In genomic region chr14:72516936-72517408, GRCh38 we compare ENCODE assay signal across 8 cellular contexts.
DNase-seq lines count a peak whose midpoint lies in the region; ATAC-seq and TF ChIP-seq lines count a peak whose summit lies in the region.

No MANE protein-coding gene starts in this region.

- H3K4me3 Mint-ChIP-seq in CD14-positive monocyte = no peak overlapping the region
- H3K4me3 Mint-ChIP-seq in activated T-helper 1 cell treated with anti-CD3 and anti-CD28 coated beads, Interleukin-12 subunit alpha, Interleukin-12 subunit beta, Interleukin-2, Interleukin-4 antibody, amounts not matched to agents 30 ng/mL and 10 ng/mL and 1 ng/mL, durations not matched to agents 14 hours and 24 hours and 36 hours = no peak overlapping the region

- peak; percentile 92 for TF ChIP-seq RAD21 in HCT116 (IDR thresholded peaks at IDR 0.05; ENCODE audit: low read depth)

- no peaks in the 10 kb centered on the region for H3K4me1 ChIP-seq in HCT116 (ENCODE audit: control insufficient read depth in 1 of 2, insufficient read depth in 2 of 2, low read length in 2 of 2)
- peaks cover 18% of the 10 kb centered on the region for H3K4me1 ChIP-seq in PC-3 (ENCODE audit: insufficient read depth, low read length)
- H3K4me1 ChIP-seq in thyroid gland = peaks cover 12 to 26% of the 10 kb centered on the region in 2 donors

- WGBS in thyroid gland, 2 donors = 43 to 47% methylated on average over 5 of the region's 5 CpGs

- no peaks in the 10 kb centered on the region for H4K20me1 ChIP-seq in HCT116 (ENCODE audit: insufficient read depth)
- no peaks in the 10 kb centered on the region for H4K20me1 ChIP-seq in PC-3 (ENCODE audit: low read length)

- BruUV-seq in HCT116 (replicated peaks; lab: Mats Ljungman, UMichigan) = no TSS peak
- BruUV-seq in PC-3 (replicated peaks; lab: Mats Ljungman, UMichigan) = no TSS peak

- CTCF ChIA-PET in HCT116 (lab: Charles Lee) (interaction anchor here (0.6 to 5.6 kb wide), 9 partner anchors 13 to 432 kb away, joined by 3 to 89 read pairs (median 3); partner anchors contain the start of gene DPF3), PC-3 (lab: Charles Lee) (interaction anchor here (0.5 to 5.3 kb wide), 19 partner anchors 38 to 942 kb away, joined by 3 to 58 read pairs (median 4); partner anchors contain the start of genes DPF3 and NUMB)

- no peak overlapping the region for H3K27ac Mint-ChIP-seq in CD14-positive monocyte
- H3K27ac Mint-ChIP-seq in activated T-helper 1 cell treated with anti-CD3 and anti-CD28 coated beads, Interleukin-12 subunit alpha, Interleukin-12 subunit beta, Interleukin-2, Interleukin-4 antibody, amounts not matched to agents 30 ng/mL and 10 ng/mL and 1 ng/mL, durations not matched to agents 14 hours and 24 hours and 36 hours = no peak overlapping the region

- H3K79me2 ChIP-seq in HCT116 (ENCODE audit: insufficient read depth, low read length) (no peaks in the 10 kb centered on the region), PC-3 (ENCODE audit: low read length) (no peaks in the 10 kb centered on the region)

- H3K4me2 ChIP-seq in HCT116 (ENCODE audit: low read length) (no peak overlapping the region), PC-3 (ENCODE audit: low read length) (peak overlapping the region; percentile 35)

- ATAC-seq in HCT116 = peak; percentile 78
- peak; percentile 64 for ATAC-seq in PC-3
- ATAC-seq in GM21786 (IDR thresholded peaks at IDR 0.05; ENCODE audit: unreplicated experiment) = no peak

- H3K36me3 ChIP-seq in HCT116 (ENCODE audit: control insufficient read depth in 1 of 2, insufficient read depth in 2 of 2, low read length in 2 of 2) (no peaks in the 10 kb centered on the region), PC-3 (ENCODE audit: low read depth, low read length) (no peaks in the 10 kb centered on the region), thyroid gland (no peaks in the 10 kb centered on the region)

- TF ChIP-seq CTCF in CD14-positive monocyte (IDR thresholded peaks at IDR 0.05) (peak; percentile 90), HCT116 (IDR thresholded peaks at IDR 0.05 in 2 of 3, conservative IDR thresholded peaks at IDR 0.05 in 1 of 3; ENCODE audit: borderline replicate concordance in 1 of 3, insufficient read depth in 1 of 3, low read depth in 2 of 3, low read length in 2 of 3) (peak; percentile 80 to 85 (median 80)), PC-3 (conservative IDR thresholded peaks at IDR 0.05; ENCODE audit: low read depth, low read length) (peak; percentile 98), thyroid gland (IDR thresholded peaks at IDR 0.05) (peak; percentile 74 to 97 (median 82))

- intact Hi-C loops in CD14-positive monocyte (cut with micrococcal nuclease) (loop anchor here (2.0 kb wide), 2 partner anchors 388 to 432 kb away; no protein-coding TSS in a partner anchor), HCT116 (cut with micrococcal nuclease) (loop anchor here (1.0 kb wide), 1 partner anchor 388 kb away; no protein-coding TSS in a partner anchor), PC-3 (cut with micrococcal nuclease) (loop anchor here (1.0 to 2.0 kb wide), 6 partner anchors 126 to 388 kb away; no protein-coding TSS in a partner anchor), thyroid gland (cut with DNase I) (loop anchor here (2.0 to 5.0 kb wide), 2 partner anchors 384 to 430 kb away; no protein-coding TSS in a partner anchor)
- intact Hi-C loops in activated T-helper 1 cell treated with anti-CD3 and anti-CD28 coated beads, Interleukin-12 subunit alpha, Interleukin-12 subunit beta, Interleukin-2, Interleukin-4 antibody, amounts not matched to agents 30 ng/mL and 10 ng/mL and 1 ng/mL, durations not matched to agents 14 hours and 24 hours and 36 hours (cut with micrococcal nuclease) = loop anchor here (1.0 to 5.0 kb wide), 4 partner anchors 388 to 950 kb away; partner anchors contain the start of gene DCAF4

- H3K4me3 ChIP-seq in HCT116 (replicated peaks in 1 of 2; ENCODE audit: low read depth in 1 of 2, low read length in 2 of 2) (no peak overlapping the region), PC-3 (ENCODE audit: low read length) (no peak overlapping the region), thyroid gland (replicated peaks in 1 of 3) (no peak overlapping the region)

- H3K9ac ChIP-seq in HCT116 (ENCODE audit: low read length) (no peak overlapping the region), PC-3 (ENCODE audit: low read length) (no peak overlapping the region)

- H3K4me1 Mint-ChIP-seq in CD14-positive monocyte = peaks cover 36% of the 10 kb centered on the region
- peaks cover 87% of the 10 kb centered on the region for H3K4me1 Mint-ChIP-seq in activated T-helper 1 cell treated with anti-CD3 and anti-CD28 coated beads, Interleukin-12 subunit alpha, Interleukin-12 subunit beta, Interleukin-2, Interleukin-4 antibody, amounts not matched to agents 30 ng/mL and 10 ng/mL and 1 ng/mL, durations not matched to agents 14 hours and 24 hours and 36 hours (ENCODE audit: low read depth)

- H3K9me2 ChIP-seq in HCT116 (ENCODE audit: insufficient read depth) (no peaks in the 10 kb centered on the region), PC-3 (replicated peaks; ENCODE audit: low read length) (no peaks in the 10 kb centered on the region)

- peaks cover 0 to 7% (median 3%) of the 10 kb centered on the region in 7 donors for H3K9me3 Mint-ChIP-seq in CD14-positive monocyte
- peaks cover 23% of the 10 kb centered on the region for H3K9me3 Mint-ChIP-seq in activated T-helper 1 cell treated with anti-CD3 and anti-CD28 coated beads, Interleukin-12 subunit alpha, Interleukin-12 subunit beta, Interleukin-2, Interleukin-4 antibody, amounts not matched to agents 30 ng/mL and 10 ng/mL and 1 ng/mL, durations not matched to agents 14 hours and 24 hours and 36 hours

- H3K27ac ChIP-seq in HCT116 (ENCODE audit: low read depth, low read length) (no peak overlapping the region), PC-3 (ENCODE audit: low read length) (no peak overlapping the region), thyroid gland (no peak overlapping the region)

- H3K27me3 ChIP-seq in HCT116 (ENCODE audit: insufficient read depth, low read length) = no peaks in the 10 kb centered on the region
- H3K27me3 ChIP-seq in PC-3 (ENCODE audit: low read length) = no peaks in the 10 kb centered on the region
- H3K27me3 ChIP-seq in thyroid gland = no peaks in the 10 kb centered on the region

- H3K27me3 Mint-ChIP-seq in CD14-positive monocyte (ENCODE audit: low read depth in 3 of 3) = peaks cover 12 to 18% (median 17%) of the 10 kb centered on the region in 3 donors
- peaks cover 2% of the 10 kb centered on the region for H3K27me3 Mint-ChIP-seq in activated T-helper 1 cell treated with anti-CD3 and anti-CD28 coated beads, Interleukin-12 subunit alpha, Interleukin-12 subunit beta, Interleukin-2, Interleukin-4 antibody, amounts not matched to agents 30 ng/mL and 10 ng/mL and 1 ng/mL, durations not matched to agents 14 hours and 24 hours and 36 hours (ENCODE audit: insufficient read depth)

- POLR2A ChIA-PET in HCT116 (lab: Charles Lee) (no interaction called here), PC-3 (lab: Charles Lee; ENCODE audit: unreplicated experiment) (interaction anchor here (0.7 kb wide), 1 partner anchor 552 kb away, joined by 12 read pairs; no protein-coding TSS in a partner anchor)

- H3F3A ChIP-seq in PC-3 (ENCODE audit: low read length, unreplicated experiment) = no peaks in the 10 kb centered on the region

- TF ChIP-seq POLR2A in HCT116 (IDR thresholded peaks at IDR 0.05; ENCODE audit: borderline replicate concordance, extremely low read depth, insufficient read depth, insufficient read length) = no peak
- TF ChIP-seq POLR2A in thyroid gland (IDR thresholded peaks at IDR 0.05) = no peak

- RAD21 ChIA-PET in HCT116 (lab: Charles Lee; ENCODE audit: low non-redundant PET in 1 of 2, low total read pairs in 2 of 2, uncharacterized antibody in 2 of 2, unreplicated experiment in 2 of 2) = interaction anchor here (0.7 to 1.6 kb wide), 4 partner anchors 378 to 431 kb away, joined by 3 to 5 read pairs (median 4); no protein-coding TSS in a partner anchor

- H2AFZ ChIP-seq in HCT116 (ENCODE audit: low read depth, low read length, poor library complexity, severe bottlenecking) = no peak overlapping the region
- peak overlapping the region; percentile 18; the same call in 1 of the 2 replicates for H2AFZ ChIP-seq in PC-3 (ENCODE audit: low read length)

- no peak for DNase-seq in CD14-positive monocyte (ENCODE audit: low spot score)
- peak; percentile 39 for DNase-seq in HCT116 (ENCODE audit: low read depth, low spot score)
- peak; percentile 95 for DNase-seq in PC-3
- DNase-seq in activated T-helper 1 cell treated with anti-CD3 and anti-CD28 coated beads, Interleukin-12 subunit alpha, Interleukin-12 subunit beta, Interleukin-2, Interleukin-4 antibody, amounts not matched to agents 30 ng/mL and 10 ng/mL and 1 ng/mL, durations not matched to agents 14 hours and 24 hours and 36 hours (ENCODE audit: low spot score) = peak; percentile 73
- DNase-seq in fibroblast of the conjunctiva (ENCODE audit: low read depth) = peak; percentile 86
- peak; percentile 28 for DNase-seq in occipital lobe (lab: John Stamatoyannopoulos, UW)
- DNase-seq in thyroid gland = peak; percentile 65 to 70

- H3K9me3 ChIP-seq in HCT116 (ENCODE audit: control insufficient read depth in 1 of 2, insufficient read depth in 1 of 2, low read depth in 1 of 2, low read length in 2 of 2) = no peaks in the 10 kb centered on the region
- H3K9me3 ChIP-seq in PC-3 (ENCODE audit: low read length) = no peaks in the 10 kb centered on the region
- no peaks in the 10 kb centered on the region for H3K9me3 ChIP-seq in thyroid gland

- H3K36me3 Mint-ChIP-seq in CD14-positive monocyte = peaks cover 0 to 2% of the 10 kb centered on the region in 2 donors
- peaks cover 23% of the 10 kb centered on the region for H3K36me3 Mint-ChIP-seq in activated T-helper 1 cell treated with anti-CD3 and anti-CD28 coated beads, Interleukin-12 subunit alpha, Interleukin-12 subunit beta, Interleukin-2, Interleukin-4 antibody, amounts not matched to agents 30 ng/mL and 10 ng/mL and 1 ng/mL, durations not matched to agents 14 hours and 24 hours and 36 hours (ENCODE audit: low read depth)

TF ChIP-seq in HCT116, 20 proteins besides CTCF, POLR2A, EP300 and RAD21 (continues in another document):
- no peak for TF ChIP-seq EZH2 (IDR thresholded peaks at IDR 0.05)
- no peak for TF ChIP-seq ATF3 (IDR thresholded peaks at IDR 0.05)
- TF ChIP-seq POLR2AphosphoS5 (IDR thresholded peaks at IDR 0.05; ENCODE audit: low read depth, low read length) = no peak
- TF ChIP-seq MAX (IDR thresholded peaks at IDR 0.05) = no peak
- TF ChIP-seq ZNF274 (IDR thresholded peaks at IDR 0.05; ENCODE audit: low read depth, low read length) = no peak
- TF ChIP-seq FOSL1 (IDR thresholded peaks at IDR 0.05; ENCODE audit: low read depth) = no peak
- no peak for TF ChIP-seq YY1 (IDR thresholded peaks at IDR 0.05; ENCODE audit: extremely low read depth, insufficient replicate concordance, low read depth, low read length)
